ENCODE assay signal across 18 cellular contexts in genomic region chr11:94771951-94772350, GRCh38. TPM values are rescaled to one million over a fixed set of nuclear protein-coding genes. Genes with fewer than 3 reads are reported as not detected.
A peak's percentile ranks its signal among the peaks of the same experiment; 100 is the strongest.
DNase-seq lines count a peak whose midpoint lies in the region; ATAC-seq and TF ChIP-seq lines count a peak whose summit lies in the region.
"Had no signal": no experiment of that assay in that cellular context is flagged by ENCODE, and none has a peak within 500 bp of the region (broad histone marks: within the 10 kb centered on the region; RNA-seq: fewer than 3 reads in every experiment).

No MANE protein-coding gene starts in this region.

- no peak overlapping the region for H3K9ac ChIP-seq in endodermal cell (ENCODE audit: extremely low read depth, low read length, poor library complexity, severe bottlenecking)
- H3K9ac ChIP-seq in stomach smooth muscle (ENCODE audit: low read length in 2 of 2): no peak overlapping the region

- H3K4me1 Mint-ChIP-seq in endodermal cell (peaks cover 44% of the 10 kb centered on the region), nephron (peaks cover 53% of the 10 kb centered on the region)

- peaks cover 63% of the 10 kb centered on the region for H3F3A ChIP-seq in PC-9 (ENCODE audit: insufficient read depth, low read depth)

- POLR2A ChIA-PET in PC-9 (lab: Charles Lee; ENCODE audit: unreplicated experiment): interaction anchor here (0.5 kb wide), 1 partner anchor 25 kb away, joined by 5 read pairs; no protein-coding TSS in a partner anchor

- no TSS peak for BruUV-seq in PC-9 (replicated peaks; lab: Mats Ljungman, UMichigan)

- CTCF ChIA-PET in PC-9 (lab: Charles Lee): no interaction called here

- intact Hi-C loops in PC-9 (cut with micrococcal nuclease; ENCODE audit: unreplicated experiment): no loop called here

- DNase-seq in PC-9: no peak
- no peak for DNase-seq in endodermal cell
- no peak for DNase-seq in mucosa of gallbladder (ENCODE audit: low spot score)
- DNase-seq in NCI-H2196 treated with DMSO at 0.1 percent for 48 hours (lab: John Stamatoyannopoulos, UW; ENCODE audit: unreplicated experiment): no peak
- DNase-seq in COLO668 (lab: John Stamatoyannopoulos, UW; ENCODE audit: unreplicated experiment): no peak
- DNase-seq: Caco-2, EL, HFFc6, Karpas-422, NCI-H1105, NCI-H1694, NCI-H2107, NCI-H526 treated with DMSO at 0.1 percent for 48 hours, RPMI8226 had no signal

- no peak overlapping the region for H2AFZ ChIP-seq in PC-9

- H4K20me1 ChIP-seq in PC-9 (ENCODE audit: insufficient read depth): peaks cover 47% of the 10 kb centered on the region

- H3K4me2 ChIP-seq in PC-9: peak overlapping the region; percentile 92

- H3K79me2 ChIP-seq in PC-9 (ENCODE audit: low read depth): peaks cover 87% of the 10 kb centered on the region

- H3K9me3 Mint-ChIP-seq in endodermal cell (peaks cover 5% of the 10 kb centered on the region), nephron (no peaks in the 10 kb centered on the region)
- H3K9me3 Mint-ChIP-seq: HFFc6 had no signal

- H3K27ac Mint-ChIP-seq in endodermal cell (no peak overlapping the region), nephron (peak overlapping the region in 2 of 3 experiments; percentile 22 to 90)

- H3K36me3 Mint-ChIP-seq in endodermal cell (ENCODE audit: low read depth) (peaks cover 6% of the 10 kb centered on the region), nephron (ENCODE audit: low read depth) (peaks cover 3% of the 10 kb centered on the region)

- H3K27me3 Mint-ChIP-seq in endodermal cell (ENCODE audit: insufficient read depth): peaks cover 2% of the 10 kb centered on the region
- no peaks in the 10 kb centered on the region for H3K27me3 Mint-ChIP-seq in nephron (ENCODE audit: low read depth)

- H3K36me3 ChIP-seq in PC-9 (ENCODE audit: low read depth) (peaks cover 10% of the 10 kb centered on the region; the same call in 1 of the 2 replicates), endodermal cell (ENCODE audit: control insufficient read depth, insufficient read depth, low read length) (peaks cover 16% of the 10 kb centered on the region), stomach smooth muscle (ENCODE audit: control insufficient read depth in 2 of 2, insufficient read depth in 2 of 2, low read length in 2 of 2) (no peaks in the 10 kb centered on the region)

- no peaks in the 10 kb centered on the region for H3K9me3 ChIP-seq in PC-9 (ENCODE audit: insufficient read depth, low read depth)
- H3K9me3 ChIP-seq in endodermal cell (ENCODE audit: control insufficient read depth, low read length): peaks cover 7% of the 10 kb centered on the region
- no peaks in the 10 kb centered on the region for H3K9me3 ChIP-seq in stomach smooth muscle (ENCODE audit: control insufficient read depth in 2 of 2, low read length in 2 of 2)
- H3K9me3 ChIP-seq: Caco-2 had no signal

- ATAC-seq in HG02759 (IDR thresholded peaks at IDR 0.05; ENCODE audit: unreplicated experiment): no peak

- no peaks in the 10 kb centered on the region for H3K9me2 ChIP-seq in PC-9 (ENCODE audit: insufficient read depth)

- H3K4me3 Mint-ChIP-seq in endodermal cell (no peak overlapping the region), nephron (peak overlapping the region in 2 of 3 experiments; percentile 64 to 70)

- peak overlapping the region; percentile 95 for H3K4me3 ChIP-seq in PC-9
- peak overlapping the region; percentile 96 for H3K4me3 ChIP-seq in endodermal cell (ENCODE audit: low read length)
- peak overlapping the region; percentile 13 to 92 for H3K4me3 ChIP-seq in stomach smooth muscle (ENCODE audit: low read length in 2 of 2)

- peak overlapping the region; percentile 90 for H3K27ac ChIP-seq in PC-9
- H3K27ac ChIP-seq in endodermal cell (ENCODE audit: low read depth, low read length): no peak overlapping the region
- H3K27ac ChIP-seq in stomach smooth muscle (ENCODE audit: low read length): peak overlapping the region; percentile 3

- H3K27me3 ChIP-seq in PC-9 (ENCODE audit: insufficient read depth, low read depth) (no peaks in the 10 kb centered on the region), endodermal cell (ENCODE audit: control insufficient read depth, insufficient read depth, low read length, poor library complexity, severe bottlenecking) (no peaks in the 10 kb centered on the region), stomach smooth muscle (ENCODE audit: control insufficient read depth in 1 of 2, insufficient read depth in 2 of 2, low read length in 2 of 2) (no peaks in the 10 kb centered on the region)

- H3K4me1 ChIP-seq in PC-9 (replicated peaks; ENCODE audit: insufficient read depth) (peaks cover 79% of the 10 kb centered on the region), endodermal cell (ENCODE audit: control insufficient read depth, insufficient read depth, low read length) (peaks cover 12% of the 10 kb centered on the region), stomach smooth muscle (ENCODE audit: control insufficient read depth, insufficient read depth, low read length) (peaks cover 63% of the 10 kb centered on the region)

- TF ChIP-seq CTCF in PC-9 (conservative IDR thresholded peaks at IDR 0.05) (no peak), endodermal cell (conservative IDR thresholded peaks at IDR 0.05) (no peak), nephron (IDR thresholded peaks at IDR 0.05; ENCODE audit: unreplicated experiment in 3 of 3) (no peak)

- WGBS in endodermal cell (ENCODE audit: insufficient coverage in 1 of 2, insufficient read length in 1 of 2), 2 experiments: 90 to 100% methylated on average over 1 to 2 of the region's 2 CpGs

RNA-seq across cellular contexts. Expression of gene AMOTL1, which starts 3.8 kb away (rescaled TPM):
- total RNA-seq in PC-9 (2021): 48.0 and 60.5 TPM in 2 replicates
- total RNA-seq in endodermal cell: 10 to 100 TPM; 45.0 to 60.0 TPM
- 30.1 TPM for polyA plus RNA-seq in endodermal cell (2013, experiment 1 of 2)
- polyA plus RNA-seq in endodermal cell (2013, experiment 2 of 2): 33.0 TPM
- total RNA-seq in mucosa of gallbladder: 54.3 TPM
- total RNA-seq: OCI-LY7 had no signal
